In the genomic region with DNA sequence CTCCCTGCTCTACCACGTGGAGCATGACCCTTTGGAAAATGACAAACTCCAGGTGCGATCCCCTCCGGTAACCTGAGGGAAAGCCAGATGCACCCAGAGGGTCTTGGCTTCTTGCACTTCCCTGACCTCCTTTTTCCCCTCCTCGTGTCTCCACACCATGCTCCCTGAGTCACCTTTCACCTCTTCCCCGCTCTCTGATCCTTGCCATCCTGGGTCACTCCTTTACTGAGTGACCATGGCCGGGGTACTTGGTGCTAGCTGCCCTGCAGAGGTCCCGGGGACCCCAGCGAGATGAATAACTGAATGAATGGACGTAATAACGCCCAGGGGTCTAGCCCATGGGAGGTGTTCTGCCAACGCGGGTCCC, we compare ENCODE assay signal across 12 cellular contexts. TPM values are rescaled to one million over a fixed set of nuclear protein-coding genes. Genes with fewer than 3 reads are reported as not detected.
DNase-seq lines count a peak whose midpoint lies in the region; ATAC-seq and TF ChIP-seq lines count a peak whose summit lies in the region.
"Had no signal": no experiment of that assay in that cellular context is flagged by ENCODE, and none has a peak within 500 bp of the region (broad histone marks: within the 10 kb centered on the region; RNA-seq: fewer than 3 reads in every experiment).

No MANE protein-coding gene starts in this region.

- no peaks in the 10 kb centered on the region for H3K9me3 Mint-ChIP-seq in activated CD4-positive, alpha-beta T cell treated with anti-CD3 and anti-CD28 coated beads, Interleukin-2, amount 10 ng/mL, durations not matched to agents 24 days and 14 days
- no peaks in the 10 kb centered on the region for H3K9me3 Mint-ChIP-seq in activated T-helper 17 cell treated with anti-CD3 and anti-CD28 coated beads, Interleukin-2, amount 50 U/mL, for 72 hours

- H3K4me3 ChIP-seq in left lung: peak overlapping the region; percentile 43 to 52
- H3K4me3 ChIP-seq in suprapubic skin: peak overlapping the region; percentile 47

- no peaks in the 10 kb centered on the region for H3K36me3 Mint-ChIP-seq in activated CD4-positive, alpha-beta T cell treated with anti-CD3 and anti-CD28 coated beads, Interleukin-2, amount 10 ng/mL, durations not matched to agents 24 days and 14 days (ENCODE audit: low read depth)
- no peaks in the 10 kb centered on the region for H3K36me3 Mint-ChIP-seq in activated T-helper 17 cell treated with anti-CD3 and anti-CD28 coated beads, Interleukin-2, amount 50 U/mL, for 72 hours (ENCODE audit: low read depth)

- ATAC-seq in activated T-helper 17 cell treated with anti-CD3 and anti-CD28 coated beads, Interleukin-2, amount 50 U/mL, for 72 hours (replicated peaks): no peak
- no peak for ATAC-seq in left lung
- ATAC-seq in HG03097 (IDR thresholded peaks at IDR 0.05; ENCODE audit: low FRiP score, unreplicated experiment): no peak
- no peak for ATAC-seq in GM19395 (IDR thresholded peaks at IDR 0.05; ENCODE audit: unreplicated experiment)

- H3K27me3 Mint-ChIP-seq in activated CD4-positive, alpha-beta T cell treated with anti-CD3 and anti-CD28 coated beads, Interleukin-2, amount 10 ng/mL, durations not matched to agents 24 days and 14 days: no peaks in the 10 kb centered on the region
- no peaks in the 10 kb centered on the region for H3K27me3 Mint-ChIP-seq in activated T-helper 17 cell treated with anti-CD3 and anti-CD28 coated beads, Interleukin-2, amount 50 U/mL, for 72 hours

- intact Hi-C loops in activated CD4-positive, alpha-beta T cell treated with anti-CD3 and anti-CD28 coated beads, Interleukin-2, amount 10 ng/mL, durations not matched to agents 24 days and 14 days (cut with micrococcal nuclease): no loop called here
- intact Hi-C loops in left lung (cut with DNase I): no loop called here

- peak overlapping the region; percentile 81 for H3K4me3 Mint-ChIP-seq in activated CD4-positive, alpha-beta T cell treated with anti-CD3 and anti-CD28 coated beads, Interleukin-2, amount 10 ng/mL, durations not matched to agents 24 days and 14 days
- peak overlapping the region; percentile 81 for H3K4me3 Mint-ChIP-seq in activated T-helper 17 cell treated with anti-CD3 and anti-CD28 coated beads, Interleukin-2, amount 50 U/mL, for 72 hours

- no peak overlapping the region for H3K27ac Mint-ChIP-seq in activated CD4-positive, alpha-beta T cell treated with anti-CD3 and anti-CD28 coated beads, Interleukin-2, amount 10 ng/mL, durations not matched to agents 24 days and 14 days
- H3K27ac Mint-ChIP-seq in activated T-helper 17 cell treated with anti-CD3 and anti-CD28 coated beads, Interleukin-2, amount 50 U/mL, for 72 hours: no peak overlapping the region

- H3K9me3 ChIP-seq in left lung (no peaks in the 10 kb centered on the region), suprapubic skin (no peaks in the 10 kb centered on the region)
- H3K9me3 ChIP-seq: thyroid gland had no signal

- TF ChIP-seq POLR2A in suprapubic skin (IDR thresholded peaks at IDR 0.05): no peak

- no peak for TF ChIP-seq EP300 in suprapubic skin (IDR thresholded peaks at IDR 0.05)

- TF ChIP-seq CTCF in left lung (IDR thresholded peaks at IDR 0.05) (no peak), suprapubic skin (IDR thresholded peaks at IDR 0.05) (no peak)

- H3K27me3 ChIP-seq in left lung (no peaks in the 10 kb centered on the region), suprapubic skin (no peaks in the 10 kb centered on the region)
- H3K27me3 ChIP-seq: thyroid gland had no signal

- H3K36me3 ChIP-seq in left lung (no peaks in the 10 kb centered on the region), suprapubic skin (no peaks in the 10 kb centered on the region)
- H3K36me3 ChIP-seq: thyroid gland had no signal

- WGBS in suprapubic skin: 73% methylated on average over 5 of the region's 12 CpGs

- H3K27ac ChIP-seq in left lung (no peak overlapping the region), suprapubic skin (no peak overlapping the region)
- H3K27ac ChIP-seq: thyroid gland had no signal

- peaks cover 9% of the 10 kb centered on the region for H3K4me1 Mint-ChIP-seq in activated CD4-positive, alpha-beta T cell treated with anti-CD3 and anti-CD28 coated beads, Interleukin-2, amount 10 ng/mL, durations not matched to agents 24 days and 14 days
- peaks cover 7% of the 10 kb centered on the region for H3K4me1 Mint-ChIP-seq in activated T-helper 17 cell treated with anti-CD3 and anti-CD28 coated beads, Interleukin-2, amount 50 U/mL, for 72 hours

- no peak for DNase-seq in activated CD4-positive, alpha-beta T cell treated with anti-CD3 and anti-CD28 coated beads, Interleukin-2, amount 10 ng/mL, durations not matched to agents 24 days and 14 days
- no peak for DNase-seq in activated CD4-positive, alpha-beta T cell treated with anti-CD3 and anti-CD28 coated beads, Interleukin-2, amount 50 U/mL, for 1 hour
- DNase-seq in left lung (no peak), suprapubic skin (ENCODE audit: low spot score in 2 of 2) (no peak), medulla oblongata (ENCODE audit: extremely low spot score) (no peak)
- DNase-seq: SIG-M5 had no signal

- H3K4me1 ChIP-seq in left lung (peaks cover 0 to 8% of the 10 kb centered on the region in 2 donors), suprapubic skin (peaks cover 18% of the 10 kb centered on the region)

RNA-seq across cellular contexts. Expression of gene ZFP92, which starts 0.4 kb away (rescaled TPM):
- 1.5 and 1.7 TPM in 2 replicates for total RNA-seq in activated CD4-positive, alpha-beta T cell treated with anti-CD3 and anti-CD28 coated beads, Interleukin-2, amount 10 ng/mL, durations not matched to agents 24 days and 14 days
- total RNA-seq in activated T-helper 17 cell treated with anti-CD3 and anti-CD28 coated beads, Interleukin-2, amount 50 U/mL, for 72 hours: 1 to 10 TPM; 2.0 to 2.8 TPM
- total RNA-seq in left lung (1 to 10 TPM; 2.8 to 2.9 TPM), suprapubic skin (under 1 TPM in 3 of 4 donors, not detected in 1; 0.26 to 0.38 (median 0.30) TPM)

RNA-seq across cellular contexts. Expression of gene PNMA6E, which starts 9.7 kb away (rescaled TPM):
- total RNA-seq in activated CD4-positive, alpha-beta T cell treated with anti-CD3 and anti-CD28 coated beads, Interleukin-2, amount 10 ng/mL, durations not matched to agents 24 days and 14 days: not detected in 2 replicates
- total RNA-seq in activated T-helper 17 cell treated with anti-CD3 and anti-CD28 coated beads, Interleukin-2, amount 50 U/mL, for 72 hours: not detected
- total RNA-seq in left lung (not detected), suprapubic skin (under 1 TPM in 1 of 4 donors, not detected in 3; 0.29 TPM)
- total RNA-seq: glomerular endothelial cell, skeletal muscle tissue, thyroid gland had no signal

RNA-seq across cellular contexts. Expression of gene TREX2, which starts 35.0 kb away (rescaled TPM):
- total RNA-seq in activated CD4-positive, alpha-beta T cell treated with anti-CD3 and anti-CD28 coated beads, Interleukin-2, amount 10 ng/mL, durations not matched to agents 24 days and 14 days: 1.1 and 1.9 TPM in 2 replicates
- 1 to 10 TPM; 2.5 TPM for total RNA-seq in activated T-helper 17 cell treated with anti-CD3 and anti-CD28 coated beads, Interleukin-2, amount 50 U/mL, for 72 hours
- total RNA-seq in left lung: 1 to 10 TPM in 1 of 2 donors, under 1 TPM in 1; 0.55 to 1.1 TPM
- 10 to 100 TPM; 19.3 to 62.6 (median 50.7) TPM for total RNA-seq in suprapubic skin

RNA-seq across cellular contexts. Expression of gene HAUS7, which starts 59.5 kb away (rescaled TPM):
- total RNA-seq in activated CD4-positive, alpha-beta T cell treated with anti-CD3 and anti-CD28 coated beads, Interleukin-2, amount 10 ng/mL, durations not matched to agents 24 days and 14 days: 75.7 and 79.4 TPM in 2 replicates
- 10 to 100 TPM; 21.2 to 67.4 TPM for total RNA-seq in activated T-helper 17 cell treated with anti-CD3 and anti-CD28 coated beads, Interleukin-2, amount 50 U/mL, for 72 hours
- total RNA-seq in left lung (10 to 100 TPM; 20.1 to 28.0 TPM), suprapubic skin (10 to 100 TPM; 16.4 to 43.4 (median 18.9) TPM)
